In genomic region chr6:2802521-2803060, GRCh38 we compare ENCODE assay signal across 27 cellular contexts. TPM values are rescaled to one million over a fixed set of nuclear protein-coding genes. Genes with fewer than 3 reads are reported as not detected.
A peak's percentile ranks its signal among the peaks of the same experiment; 100 is the strongest.
DNase-seq lines count a peak whose midpoint lies in the region; FAIRE-seq and TF ChIP-seq lines count a peak whose summit lies in the region.
"Had no signal": no experiment of that assay in that cellular context is flagged by ENCODE, and none has a peak within 500 bp of the region (broad histone marks: within the 10 kb centered on the region; RNA-seq: fewer than 3 reads in every experiment).

No MANE protein-coding gene starts in this region.

- intact Hi-C loops in endothelial cell of umbilical vein (cut with micrococcal nuclease), result no loop called here
- intact Hi-C loops in esophagus muscularis mucosa (cut with DNase I), result no loop called here

- WGBS in trophoblast cell (ENCODE audit: extremely low coverage, insufficient coverage, insufficient read length), result no CpG with 5 or more reads among the region's 8 CpGs
- 100% methylated on average over 1 of the region's 8 CpGs for WGBS in esophagus muscularis mucosa

- CTCF ChIA-PET in HEK293 (lab: Yijun Ruan, JAX) (interaction anchor here (1.4 kb wide), 1 partner anchor 11 kb away, joined by 6 read pairs; no protein-coding TSS in a partner anchor), endothelial cell of umbilical vein (lab: Charles Lee) (no interaction called here)

- H3K27me3 Mint-ChIP-seq in chondrocyte (ENCODE audit: low read depth), result no peaks in the 10 kb centered on the region
- H3K27me3 Mint-ChIP-seq: CD4-positive, alpha-beta T cell had no signal

- no peak overlapping the region for H3K18ac ChIP-seq in trophoblast cell (ENCODE audit: low read length)

- H4K8ac ChIP-seq in trophoblast cell (ENCODE audit: low read depth, low read length), result no peak overlapping the region

- no peak overlapping the region for H4K91ac ChIP-seq in trophoblast cell (ENCODE audit: low read depth, low read length)

- H3K4me2 ChIP-seq in endothelial cell of umbilical vein (ENCODE audit: insufficient read depth, low read length), result no peak overlapping the region
- H3K4me2 ChIP-seq in trophoblast cell (ENCODE audit: low read length), result no peak overlapping the region
- H3K4me2 ChIP-seq: A549; BLaER1 treated with 17β-estradiol and CSF1 and Interleukin-3, amounts not matched to agents 10 nM and 100 nM; GM23338 had no signal

- BruUV-seq in endothelial cell of umbilical vein (replicated peaks; lab: Mats Ljungman, UMichigan), result no TSS peak

- H3K23ac ChIP-seq in trophoblast cell (ENCODE audit: low read length), result no peak overlapping the region

- H2BK12ac ChIP-seq in trophoblast cell (ENCODE audit: low read length), result no peak overlapping the region

- no peak overlapping the region for H2BK5ac ChIP-seq in trophoblast cell (ENCODE audit: low read depth, low read length, poor library complexity)

- no peaks in the 10 kb centered on the region for H3K9me1 ChIP-seq in endothelial cell of umbilical vein (replicated peaks; ENCODE audit: control insufficient read depth, extremely low read depth, insufficient read depth, low read length)

- no peaks in the 10 kb centered on the region for H3K9me3 ChIP-seq in HEK293 (ENCODE audit: control insufficient read depth, insufficient read depth, low read depth, low read length)
- no peaks in the 10 kb centered on the region for H3K9me3 ChIP-seq in endothelial cell of umbilical vein (replicated peaks; ENCODE audit: control insufficient read depth, insufficient read depth, low read length)
- peaks cover 2% of the 10 kb centered on the region for H3K9me3 ChIP-seq in trophoblast cell (ENCODE audit: insufficient read depth, low read depth, low read length)
- no peaks in the 10 kb centered on the region for H3K9me3 ChIP-seq in esophagus muscularis mucosa
- H3K9me3 ChIP-seq: A549; BE2C; BLaER1 treated with 17β-estradiol and CSF1 and Interleukin-3, amounts not matched to agents 10 nM and 100 nM had no signal

- H2AFZ ChIP-seq in endothelial cell of umbilical vein (ENCODE audit: low read depth, low read length) (no peak overlapping the region), trophoblast cell (ENCODE audit: insufficient read depth, low read length, poor library complexity) (no peak overlapping the region)
- H2AFZ ChIP-seq: GM23338 had no signal

- no peaks in the 10 kb centered on the region for H3K36me3 Mint-ChIP-seq in chondrocyte (ENCODE audit: low read depth)

- no peak overlapping the region for H3K4me3 Mint-ChIP-seq in chondrocyte (ENCODE audit: unreplicated experiment)
- H3K4me3 Mint-ChIP-seq: CD14-positive monocyte; CD4-positive, alpha-beta T cell; CD8-positive, alpha-beta memory T cell; GM23338; HFFc6 had no signal

- H3K79me1 ChIP-seq in trophoblast cell (ENCODE audit: low read length), result no peaks in the 10 kb centered on the region

- POLR2A ChIA-PET in HEK293 (lab: Yijun Ruan, JAX), result no interaction called here
- POLR2A ChIA-PET in endothelial cell of umbilical vein (lab: Charles Lee), result no interaction called here

- no peak overlapping the region for H4K12ac ChIP-seq in trophoblast cell (ENCODE audit: low read depth, low read length)

- FAIRE-seq in endothelial cell of umbilical vein (lab: Jason Lieb, UNC), result peak; percentile 69
- FAIRE-seq: A549, D721Med, GM12878, GM19239 had no signal

- H3K9ac ChIP-seq in endothelial cell of umbilical vein (replicated peaks; ENCODE audit: extremely low read depth, insufficient read depth, low read length), result no peak overlapping the region
- no peak overlapping the region for H3K9ac ChIP-seq in trophoblast cell (ENCODE audit: low read length)
- H3K9ac ChIP-seq: BLaER1 treated with 17β-estradiol and CSF1 and Interleukin-3, amounts not matched to agents 10 nM and 100 nM had no signal

- dilution Hi-C loops in endothelial cell of umbilical vein (cut with MboI; ENCODE audit: extremely low pct_ligation_motif_present, low sequenced_read_pairs), result no loop called here

- H3K27ac Mint-ChIP-seq in chondrocyte (ENCODE audit: unreplicated experiment), result no peak overlapping the region
- H3K27ac Mint-ChIP-seq: CD4-positive, alpha-beta T cell; HFFc6 had no signal

- H3K4me1 Mint-ChIP-seq in chondrocyte (ENCODE audit: low read depth), result peaks cover 10% of the 10 kb centered on the region

- no peaks in the 10 kb centered on the region for H3K79me2 ChIP-seq in endothelial cell of umbilical vein (ENCODE audit: control insufficient read depth, insufficient read depth, low read length)
- no peaks in the 10 kb centered on the region for H3K79me2 ChIP-seq in trophoblast cell (ENCODE audit: control insufficient read depth, insufficient read depth, low read length, poor library complexity)

- H3K4ac ChIP-seq in trophoblast cell (ENCODE audit: low read depth, low read length), result no peak overlapping the region

- H3K4me1 ChIP-seq in HEK293 (ENCODE audit: control insufficient read depth, insufficient read depth, low read length) (no peaks in the 10 kb centered on the region; the same call in 1 of the 2 replicates), endothelial cell of umbilical vein (ENCODE audit: control insufficient read depth, extremely low read depth, insufficient read depth, low read length) (peaks cover 33% of the 10 kb centered on the region), trophoblast cell (ENCODE audit: control insufficient read depth in 1 of 2, insufficient read depth in 2 of 2, low read length in 2 of 2) (no peaks in the 10 kb centered on the region), esophagus muscularis mucosa (peaks cover 6 to 13% (median 10%) of the 10 kb centered on the region in 4 donors)
- H3K4me1 ChIP-seq: A549, BE2C had no signal

- no peak overlapping the region for H3K4me3 ChIP-seq in HEK293 (ENCODE audit: low read depth, low read length)
- H3K4me3 ChIP-seq in endothelial cell of umbilical vein (replicated peaks in 1 of 3; ENCODE audit: insufficient read depth in 1 of 3, low read depth in 1 of 3, low read length in 3 of 3), result no peak overlapping the region
- H3K4me3 ChIP-seq in trophoblast cell (ENCODE audit: low read depth, low read length), result peak overlapping the region; percentile 8
- H3K4me3 ChIP-seq in esophagus muscularis mucosa, result no peak overlapping the region
- H3K4me3 ChIP-seq: A549; BLaER1 treated with 17β-estradiol and CSF1 and Interleukin-3, amounts not matched to agents 10 nM and 100 nM; GM12878; GM23338 had no signal

- TF ChIP-seq CTCF in HEK293 (tag by site-specific recombination; IDR thresholded peaks at IDR 0.05) (no peak), chondrocyte (IDR thresholded peaks at IDR 0.05) (no peak), endothelial cell of umbilical vein (IDR thresholded peaks at IDR 0.05; ENCODE audit: extremely low read depth in 1 of 2, insufficient read depth in 1 of 2, low read depth in 1 of 2, low read length in 2 of 2) (no peak), esophagus muscularis mucosa (IDR thresholded peaks at IDR 0.05) (no peak)

- no peak overlapping the region for H2BK120ac ChIP-seq in trophoblast cell (ENCODE audit: insufficient read depth, low read length, poor library complexity)

- H3K27ac ChIP-seq in HEK293 (ENCODE audit: extremely low read depth, low read depth, low read length) (no peak overlapping the region), endothelial cell of umbilical vein (ENCODE audit: insufficient read depth, low read depth, low read length) (no peak overlapping the region), trophoblast cell (ENCODE audit: low read depth, low read length) (no peak overlapping the region), esophagus muscularis mucosa (replicated peaks in 1 of 4) (no peak overlapping the region)
- H3K27ac ChIP-seq: A549; BLaER1 treated with 17β-estradiol and CSF1 and Interleukin-3, amounts not matched to agents 10 nM and 100 nM had no signal

- H3K36me3 ChIP-seq in HEK293 (ENCODE audit: control insufficient read depth in 2 of 2, insufficient read depth in 1 of 2, low read length in 2 of 2), result no peaks in the 10 kb centered on the region
- H3K36me3 ChIP-seq in endothelial cell of umbilical vein (ENCODE audit: control insufficient read depth in 2 of 2, extremely low read depth in 1 of 2, insufficient read depth in 2 of 2, low read length in 2 of 2), result no peaks in the 10 kb centered on the region
- H3K36me3 ChIP-seq in trophoblast cell (ENCODE audit: control insufficient read depth in 1 of 2, insufficient read depth in 2 of 2, low read length in 2 of 2), result no peaks in the 10 kb centered on the region
- no peaks in the 10 kb centered on the region for H3K36me3 ChIP-seq in esophagus muscularis mucosa
- H3K36me3 ChIP-seq: BE2C had no signal

- no peak for TF ChIP-seq EP300 in esophagus muscularis mucosa (IDR thresholded peaks at IDR 0.05)

- H3K14ac ChIP-seq in trophoblast cell (ENCODE audit: low read length), result no peak overlapping the region

- no peak overlapping the region for H2AK5ac ChIP-seq in trophoblast cell (ENCODE audit: low read length)

- no peaks in the 10 kb centered on the region for H4K20me1 ChIP-seq in endothelial cell of umbilical vein (replicated peaks; ENCODE audit: control insufficient read depth, extremely low read depth, insufficient read depth, low read length)
- H4K20me1 ChIP-seq: BLaER1 treated with 17β-estradiol and CSF1 and Interleukin-3, amounts not matched to agents 10 nM and 100 nM had no signal

- DNase-seq in chondrocyte (ENCODE audit: low spot score) (peak; percentile 82), endothelial cell of umbilical vein (ENCODE audit: low read depth, low spot score) (peak; percentile 50), trophoblast cell (no peak), esophagus muscularis mucosa (ENCODE audit: extremely low spot score) (no peak), NCI-H2196 (lab: John Stamatoyannopoulos, UW; ENCODE audit: unreplicated experiment) (no peak), H4 (ENCODE audit: low spot score) (no peak)
- DNase-seq: 8988T; ACHN; AML-193; BE2C; CD4-positive, alpha-beta T cell; CD8-positive, alpha-beta memory T cell; DMS 273 treated with DMSO at 0.1 percent for 48 hours; DMS79; EL; GDM1; H7; HCEC 1CT; HFFc6 had no signal

- peak; percentile 16 for TF ChIP-seq POLR2A in endothelial cell of umbilical vein (IDR thresholded peaks at IDR 0.05; ENCODE audit: low read depth, low read length)
- TF ChIP-seq POLR2A in esophagus muscularis mucosa (IDR thresholded peaks at IDR 0.05; ENCODE audit: low read depth), result no peak

- no peaks in the 10 kb centered on the region for H3K9me3 Mint-ChIP-seq in chondrocyte (ENCODE audit: low read depth)
- H3K9me3 Mint-ChIP-seq: CD4-positive, alpha-beta T cell; CD8-positive, alpha-beta memory T cell; HFFc6 had no signal

- no peaks in the 10 kb centered on the region for H3K27me3 ChIP-seq in endothelial cell of umbilical vein (ENCODE audit: control insufficient read depth in 2 of 2, insufficient read depth in 2 of 2, low read length in 2 of 2)
- no peaks in the 10 kb centered on the region for H3K27me3 ChIP-seq in trophoblast cell (ENCODE audit: insufficient read depth, low read length)
- no peaks in the 10 kb centered on the region for H3K27me3 ChIP-seq in esophagus muscularis mucosa
- H3K27me3 ChIP-seq: BE2C; BLaER1 treated with 17β-estradiol and CSF1 and Interleukin-3, amounts not matched to agents 10 nM and 100 nM had no signal

RNA-seq across cellular contexts. Expression of gene WRNIP1, which starts 37.4 kb away (rescaled TPM):
- total RNA-seq in chondrocyte (34.0 to 36.1 TPM (median 34.6 TPM) in 3 replicates), endothelial cell of umbilical vein (47.7 and 50.1 TPM in 2 replicates), esophagus muscularis mucosa (10 to 100 TPM; 55.2 to 77.2 (median 63.7) TPM)
- polyA plus RNA-seq in endothelial cell of umbilical vein, result 54.5 and 68.9 TPM in 2 replicates
- polyA plus RNA-seq in endothelial cell of umbilical vein (2011; cell fraction: cytosol; rRNA removed), result 56.2 and 64.2 TPM in 2 replicates
- 59.4 and 59.7 TPM in 2 replicates for polyA plus RNA-seq in endothelial cell of umbilical vein (2011; cell fraction: nucleus; rRNA removed)
- 44.9 and 45.1 TPM in 2 replicates for polyA plus RNA-seq in endothelial cell of umbilical vein (2012)
- 55.8 and 60.5 TPM in 2 replicates for polyA minus RNA-seq in endothelial cell of umbilical vein
- 27.8 TPM for polyA minus RNA-seq in endothelial cell of umbilical vein (2011; cell fraction: cytosol; rRNA and poly(A)+ RNA removed)
- polyA minus RNA-seq in endothelial cell of umbilical vein (2011; cell fraction: nucleus; rRNA and poly(A)+ RNA removed), result 26.4 and 31.4 TPM in 2 replicates
- 27.7 and 28.1 TPM in 2 replicates for polyA plus RNA-seq in trophoblast cell (2013)
- total RNA-seq in H4 (2014; rRNA removed; shearing (Covaris generic)), result 63.4 and 69.0 TPM in 2 replicates

RNA-seq across cellular contexts. Expression of gene SERPINB1, which starts 39.1 kb away (rescaled TPM):
- total RNA-seq in chondrocyte, result 9.0 to 9.3 TPM (median 9.1 TPM) in 3 replicates
- 23.3 and 24.0 TPM in 2 replicates for total RNA-seq in endothelial cell of umbilical vein
- 5.9 and 6.7 TPM in 2 replicates for polyA plus RNA-seq in endothelial cell of umbilical vein
- 10.6 and 11.9 TPM in 2 replicates for polyA plus RNA-seq in endothelial cell of umbilical vein (2011; cell fraction: cytosol; rRNA removed)
- 5.7 and 9.4 TPM in 2 replicates for polyA plus RNA-seq in endothelial cell of umbilical vein (2011; cell fraction: nucleus; rRNA removed)
- polyA plus RNA-seq in endothelial cell of umbilical vein (2012), result 11.5 and 15.7 TPM in 2 replicates
- 5.7 and 6.0 TPM in 2 replicates for polyA minus RNA-seq in endothelial cell of umbilical vein
- polyA minus RNA-seq in endothelial cell of umbilical vein (2011; cell fraction: cytosol; rRNA and poly(A)+ RNA removed), result 31.9 TPM
- polyA minus RNA-seq in endothelial cell of umbilical vein (2011; cell fraction: nucleus; rRNA and poly(A)+ RNA removed), result 3.5 and 5.7 TPM in 2 replicates
- polyA plus RNA-seq in trophoblast cell (2013), result 17.0 and 17.4 TPM in 2 replicates
- 100 to 1,000 TPM in 1 of 4 donors, 10 to 100 TPM in 3; 23.3 to 123 (median 29.9) TPM for total RNA-seq in esophagus muscularis mucosa
- 26.9 and 38.9 TPM in 2 replicates for total RNA-seq in H4 (2014; rRNA removed; shearing (Covaris generic))

RNA-seq across cellular contexts. Expression of gene MYLK4, which starts 51.9 kb away (rescaled TPM):
- total RNA-seq in chondrocyte (0.99 to 1.1 TPM (median 1.00 TPM) in 3 replicates), endothelial cell of umbilical vein (0.32 and 0.62 TPM in 2 replicates), esophagus muscularis mucosa (under 1 TPM; 0.33 to 0.45 (median 0.38) TPM)
- 0.29 and 0.41 TPM in 2 replicates for polyA plus RNA-seq in endothelial cell of umbilical vein
- 0.23 and 0.27 TPM in 2 replicates for polyA plus RNA-seq in endothelial cell of umbilical vein (2011; cell fraction: cytosol; rRNA removed)
- polyA plus RNA-seq in endothelial cell of umbilical vein (2011; cell fraction: nucleus; rRNA removed), result 1.9 and 2.3 TPM in 2 replicates
- 0.42 and 0.44 TPM in 2 replicates for polyA plus RNA-seq in endothelial cell of umbilical vein (2012)
- 0.51 and 0.78 TPM in 2 replicates for polyA minus RNA-seq in endothelial cell of umbilical vein
- not detected for polyA minus RNA-seq in endothelial cell of umbilical vein (2011; cell fraction: cytosol; rRNA and poly(A)+ RNA removed)
- polyA minus RNA-seq in endothelial cell of umbilical vein (2011; cell fraction: nucleus; rRNA and poly(A)+ RNA removed), result 0.87 and 0.91 TPM in 2 replicates
- polyA plus RNA-seq in trophoblast cell (2013), result 0.27 and 0.28 TPM in 2 replicates
- total RNA-seq in H4 (2014; rRNA removed; shearing (Covaris generic)), result 0.10 and 0.48 TPM in 2 replicates

Comparison
In these comparisons a context has a peak if more than half of its experiments do, and no peak if none do; other contexts are left out.
1. DNase-seq: peak in chondrocyte (single experiment) and endothelial cell of umbilical vein (single experiment); none in trophoblast cell (0 of 2), esophagus muscularis mucosa (single experiment), NCI-H2196 (single experiment) and H4 (single experiment).